ENCODE assay signal across 8 cellular contexts in genomic region chr16:2266887-2267286, GRCh38. TPM values are rescaled to one million over a fixed set of nuclear protein-coding genes. Genes with fewer than 3 reads are reported as not detected.
DNase-seq lines count a peak whose midpoint lies in the region; TF ChIP-seq lines count a peak whose summit lies in the region.
"Not testable (repeated sequence)": the region's sequence is repeated elsewhere in the genome, so short reads cannot be mapped to it uniquely, and the experiment has no call there.

No MANE protein-coding gene starts in this region.

- not testable (repeated sequence) for H2AFZ ChIP-seq in fibroblast of lung (ENCODE audit: low read length)

- DNase-seq in ELR (ENCODE audit: low read depth) (peak; percentile 50), MG63 (peak; percentile 34), astrocyte of the spinal cord (ENCODE audit: low read depth, low spot score) (peak; percentile 33), fibroblast of lung (ENCODE audit: low read depth in 2 of 2) (peak; percentile 30 to 45)
- peak; percentile 35 for DNase-seq in activated CD4-positive, alpha-beta T cell treated with anti-CD3 and anti-CD28 coated beads for 48 hours
- DNase-seq in lower leg skin (ENCODE audit: low spot score in 2 of 2); uterus: not testable (repeated sequence)

- H3K27ac ChIP-seq in fibroblast of lung (ENCODE audit: insufficient read depth, low read length) (peak overlapping the region; percentile 99), uterus (peak overlapping the region in 1 of 2 donors; percentile 84)
- H3K27ac ChIP-seq in rectal smooth muscle tissue (ENCODE audit: low read depth, low read length): not testable (repeated sequence)

- TF ChIP-seq POLR2A in lower leg skin (IDR thresholded peaks at IDR 0.05); uterus (IDR thresholded peaks at IDR 0.05): not testable (repeated sequence)

- intact Hi-C loops in lower leg skin (cut with DNase I; ENCODE audit: low total_unique reads); uterus (cut with DNase I; ENCODE audit: low total_unique reads): not testable (repeated sequence)

- H3K36me3 ChIP-seq in MG63 (peaks cover 53% of the 10 kb centered on the region), fibroblast of lung (ENCODE audit: control insufficient read depth, insufficient read depth, low read length) (peaks cover 11% of the 10 kb centered on the region), rectal smooth muscle tissue (ENCODE audit: control insufficient read depth, insufficient read depth, low read length) (peaks cover 13% of the 10 kb centered on the region)
- H3K36me3 ChIP-seq in uterus: not testable (repeated sequence)

- not testable (repeated sequence) for H3K9me3 ChIP-seq in MG63; fibroblast of lung (ENCODE audit: control insufficient read depth, insufficient read depth, low read depth, low read length); uterus

- H3K9ac ChIP-seq in fibroblast of lung (ENCODE audit: insufficient read depth, low read length): peak overlapping the region; percentile 92
- peak overlapping the region; percentile 64 for H3K9ac ChIP-seq in rectal smooth muscle tissue (ENCODE audit: low read length)

- not testable (repeated sequence) for TF ChIP-seq CTCF in astrocyte of the spinal cord (IDR thresholded peaks at IDR 0.05; ENCODE audit: low read depth, low read length); fibroblast of lung (conservative IDR thresholded peaks at IDR 0.05 in 1 of 2, IDR thresholded peaks at IDR 0.05 in 1 of 2; ENCODE audit: low read depth in 1 of 2, low read length in 2 of 2); lower leg skin (IDR thresholded peaks at IDR 0.05); uterus (IDR thresholded peaks at IDR 0.05)

- 2 to 7% methylated on average over 7 to 12 of the region's 12 CpGs for WGBS in lower leg skin, 2 donors

- H4K20me1 ChIP-seq in fibroblast of lung (ENCODE audit: control insufficient read depth, extremely low read depth, insufficient read depth, low read length): not testable (repeated sequence)

- H3K79me2 ChIP-seq in fibroblast of lung (ENCODE audit: control insufficient read depth, insufficient read depth, low read length): peaks cover 74% of the 10 kb centered on the region

- H3K27me3 ChIP-seq in MG63; fibroblast of lung (ENCODE audit: control insufficient read depth, insufficient read depth, low read length); rectal smooth muscle tissue (ENCODE audit: control insufficient read depth, insufficient read depth, low read length); uterus: not testable (repeated sequence)

- peak overlapping the region; percentile 72 for H3K4me2 ChIP-seq in fibroblast of lung (ENCODE audit: extremely low read depth, insufficient read depth, low read length)

- not testable (repeated sequence) for H3K4me1 ChIP-seq in fibroblast of lung (ENCODE audit: control insufficient read depth, extremely low read depth, insufficient read depth, low read length)
- peaks cover 14% of the 10 kb centered on the region for H3K4me1 ChIP-seq in rectal smooth muscle tissue (ENCODE audit: control insufficient read depth, insufficient read depth, low read length)
- peaks cover 6 to 22% of the 10 kb centered on the region in 2 donors for H3K4me1 ChIP-seq in uterus

- in situ Hi-C loops in astrocyte of the spinal cord (cut with HindIII; ENCODE audit: low sequenced_read_pairs): not testable (repeated sequence)

- H3K4me3 ChIP-seq in MG63: peak overlapping the region; percentile 75
- H3K4me3 ChIP-seq in astrocyte of the spinal cord (ENCODE audit: low read depth, low read length): peak overlapping the region; percentile 78
- H3K4me3 ChIP-seq in fibroblast of lung (replicated peaks in 1 of 4; ENCODE audit: control extremely low read depth in 1 of 4, insufficient read depth in 1 of 4, low read depth in 3 of 4, low read length in 4 of 4): peak overlapping the region; percentile 71 to 89 (median 83)
- H3K4me3 ChIP-seq in lower leg skin (ENCODE audit: low read depth, poor library complexity, severe bottlenecking): peak overlapping the region; percentile 69
- peak overlapping the region; percentile 96 for H3K4me3 ChIP-seq in rectal smooth muscle tissue (ENCODE audit: low read length)
- H3K4me3 ChIP-seq in uterus: peak overlapping the region; percentile 70 to 72

RNA-seq across cellular contexts. Expression of gene RNPS1, which starts 1.0 kb away (rescaled TPM):
- 130 and 133 TPM in 2 replicates for total RNA-seq in MG63 (2014; rRNA removed; shearing (Covaris generic); ENCODE audit: low replicate concordance)
- total RNA-seq in fibroblast of lung (38.1 and 44.9 TPM in 2 replicates), lower leg skin (100 to 1,000 TPM; 127 to 132 (median 128) TPM), uterus (100 to 1,000 TPM in 1 of 4 donors, 10 to 100 TPM in 3; 36.1 to 175 (median 85.5) TPM)
- polyA plus RNA-seq in fibroblast of lung: 115 and 194 TPM in 2 replicates
- 99.2 and 147 TPM in 2 replicates for polyA plus RNA-seq in fibroblast of lung (2012)
- 184 and 186 TPM in 2 replicates for polyA minus RNA-seq in fibroblast of lung (ENCODE audit: low replicate concordance)

RNA-seq across cellular contexts. Expression of gene ECI1, which starts 15.5 kb away (rescaled TPM):
- 41.1 and 83.9 TPM in 2 replicates for total RNA-seq in MG63 (2014; rRNA removed; shearing (Covaris generic); ENCODE audit: low replicate concordance)
- total RNA-seq in fibroblast of lung (35.8 and 40.3 TPM in 2 replicates), lower leg skin (10 to 100 TPM; 37.1 to 69.9 (median 54.5) TPM), uterus (10 to 100 TPM in 3 of 4 donors, 1 to 10 TPM in 1; 4.9 to 89.1 (median 40.1) TPM)
- polyA plus RNA-seq in fibroblast of lung: 18.6 and 18.8 TPM in 2 replicates
- polyA plus RNA-seq in fibroblast of lung (2012): 42.3 and 53.0 TPM in 2 replicates
- 11.3 and 25.5 TPM in 2 replicates for polyA minus RNA-seq in fibroblast of lung (ENCODE audit: low replicate concordance)

RNA-seq across cellular contexts. Expression of gene DNASE1L2, which starts 30.6 kb away (rescaled TPM):
- 0.39 and 2.0 TPM in 2 replicates for total RNA-seq in MG63 (2014; rRNA removed; shearing (Covaris generic); ENCODE audit: low replicate concordance)
- total RNA-seq in fibroblast of lung (0.77 and 0.99 TPM in 2 replicates), lower leg skin (10 to 100 TPM; 39.8 to 93.3 (median 55.0) TPM), uterus (1 to 10 TPM in 1 of 4 donors, under 1 TPM in 1, not detected in 2; 0.97 to 1.2 TPM)
- polyA plus RNA-seq in fibroblast of lung: 0.34 and 0.40 TPM in 2 replicates
- polyA plus RNA-seq in fibroblast of lung (2012): 0.20 and 0.48 TPM in 2 replicates
- polyA minus RNA-seq in fibroblast of lung (ENCODE audit: low replicate concordance): not detected in 2 replicates

RNA-seq across cellular contexts. Expression of gene E4F1, which starts 43.5 kb away (rescaled TPM):
- total RNA-seq in MG63 (2014; rRNA removed; shearing (Covaris generic); ENCODE audit: low replicate concordance): 43.2 and 56.5 TPM in 2 replicates
- total RNA-seq in fibroblast of lung (24.9 and 31.2 TPM in 2 replicates), lower leg skin (10 to 100 TPM; 50.3 to 85.8 (median 57.4) TPM), uterus (10 to 100 TPM in 3 of 4 donors, 1 to 10 TPM in 1; 8.2 to 41.8 (median 29.9) TPM)
- polyA plus RNA-seq in fibroblast of lung: 6.7 and 7.8 TPM in 2 replicates
- polyA plus RNA-seq in fibroblast of lung (2012): 11.4 and 15.3 TPM in 2 replicates
- polyA minus RNA-seq in fibroblast of lung (ENCODE audit: low replicate concordance): 11.7 and 12.4 TPM in 2 replicates

RNA-seq across cellular contexts. Expression of gene PGP, which starts 52.2 kb away (rescaled TPM):
- total RNA-seq in MG63 (2014; rRNA removed; shearing (Covaris generic); ENCODE audit: low replicate concordance): 31.7 and 43.8 TPM in 2 replicates
- 5.6 and 9.6 TPM in 2 replicates for total RNA-seq in fibroblast of lung
- 4.2 and 6.5 TPM in 2 replicates for polyA plus RNA-seq in fibroblast of lung
- polyA plus RNA-seq in fibroblast of lung (2012): 8.2 and 16.2 TPM in 2 replicates
- polyA minus RNA-seq in fibroblast of lung (ENCODE audit: low replicate concordance): 6.4 and 7.4 TPM in 2 replicates
- 10 to 100 TPM in 3 of 4 donors, 1 to 10 TPM in 1; 9.6 to 19.4 (median 12.8) TPM for total RNA-seq in lower leg skin
- total RNA-seq in uterus: 10 to 100 TPM in 2 of 4 donors, 1 to 10 TPM in 2; 2.6 to 14.4 (median 10.4) TPM

Comparison
In these comparisons a context has a peak if more than half of its experiments do, and no peak if none do; other contexts are left out.
1. RNA of gene DNASE1L2, which starts 30.6 kb away (total RNA-seq): 39.8 to 93.3 TPM in lower leg skin; 0.39 to 2.0 TPM in MG63, 0.77 to 0.99 TPM in fibroblast of lung and 0.97 to 1.2 TPM in uterus; every median in the first group is over 10 times any median in the second.
2. Peak in every context shown above with its lines, with median percentiles within 50 percentile points of each other: H3K4me3 ChIP-seq.